15 cellular contexts compared by ENCODE assay signal in the genomic region with DNA sequence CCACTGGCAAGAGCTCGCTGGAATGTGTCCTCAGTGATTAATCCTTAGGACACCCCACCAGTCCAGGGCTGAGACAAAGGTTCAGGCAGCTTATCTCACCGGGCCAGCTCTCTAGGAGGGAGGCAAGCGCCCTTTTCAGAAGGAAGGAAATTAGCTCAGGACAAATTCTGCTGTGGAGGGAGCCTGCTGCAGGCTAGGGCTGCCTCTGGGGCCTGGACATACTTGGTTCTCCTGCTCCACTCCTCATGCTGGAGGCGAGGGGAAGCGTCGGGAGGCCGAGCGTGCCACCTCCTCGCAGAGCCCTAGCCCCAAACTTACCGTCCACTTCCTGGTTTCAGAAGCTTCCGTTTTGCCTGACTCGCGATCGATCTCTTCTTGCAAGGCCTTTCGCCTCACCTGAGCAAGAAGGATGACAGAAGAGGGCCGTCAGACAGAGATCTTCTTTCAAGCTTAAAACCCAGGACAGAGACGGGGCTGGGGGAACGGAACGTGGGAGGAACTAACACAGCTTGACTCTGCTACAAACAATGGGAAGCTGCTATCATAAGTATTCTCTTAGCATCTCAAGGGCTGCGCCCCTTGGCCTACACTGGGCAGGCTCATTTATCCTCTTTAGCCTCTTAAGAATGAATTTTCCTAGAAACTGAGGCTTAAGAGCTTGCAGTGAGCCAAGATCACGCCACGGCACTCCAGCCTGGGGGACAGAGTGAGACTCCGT. TPM values are rescaled to one million over a fixed set of nuclear protein-coding genes. Genes with fewer than 3 reads are reported as not detected.
A peak's percentile ranks its signal among the peaks of the same experiment; 100 is the strongest.
DNase-seq lines count a peak whose midpoint lies in the region; ATAC-seq and TF ChIP-seq lines count a peak whose summit lies in the region.
"Had no signal": no experiment of that assay in that cellular context is flagged by ENCODE, and none has a peak within 500 bp of the region (broad histone marks: within the 10 kb centered on the region; RNA-seq: fewer than 3 reads in every experiment).

No MANE protein-coding gene starts in this region.

- no peaks in the 10 kb centered on the region for H3K27me3 ChIP-seq in NT2/D1 (ENCODE audit: insufficient read depth, insufficient read length)
- H3K27me3 ChIP-seq in endodermal cell (ENCODE audit: control insufficient read depth, insufficient read depth, low read length, poor library complexity, severe bottlenecking), result no peaks in the 10 kb centered on the region
- H3K27me3 ChIP-seq in layer of hippocampus (ENCODE audit: control insufficient read depth, insufficient read depth, low read length), result no peaks in the 10 kb centered on the region
- H3K27me3 ChIP-seq in gastrocnemius medialis, result no peaks in the 10 kb centered on the region
- H3K27me3 ChIP-seq: thyroid gland had no signal

- H3K36me3 Mint-ChIP-seq in endodermal cell (ENCODE audit: low read depth), result peaks cover 72% of the 10 kb centered on the region

- H3K4me3 ChIP-seq in NT2/D1 (ENCODE audit: insufficient read length, low read depth) (no peak overlapping the region), endodermal cell (ENCODE audit: low read length) (peak overlapping the region; percentile 49), gastrocnemius medialis (no peak overlapping the region), mucosa of descending colon (no peak overlapping the region)
- H3K4me3 ChIP-seq: thyroid gland had no signal

- peak overlapping the region; percentile 80 for H3K27ac Mint-ChIP-seq in endodermal cell

- DNase-seq in NT2/D1 (ENCODE audit: low read depth, low spot score), result peak; percentile 63
- no peak for DNase-seq in endodermal cell
- DNase-seq in gastrocnemius medialis, result no peak
- DNase-seq in DMS53 (lab: John Stamatoyannopoulos, UW), result no peak
- no peak for DNase-seq in hypothalamus (lab: John Stamatoyannopoulos, UW)
- no peak for DNase-seq in mucosa of descending colon
- DNase-seq: activated effector memory CD4-positive, alpha-beta T cell treated with anti-CD3 and anti-CD28 coated beads, Interleukin-2, amount 50 U/mL, for 16 hours; naive thymus-derived CD8-positive, alpha-beta T cell; NCI-H1436 treated with DMSO at 0.1 percent for 48 hours; NCI-H345; T-helper 1 cell; thyroid gland; WERI-Rb-1 had no signal

- in situ Hi-C loops in gastrocnemius medialis (cut with MboI; ENCODE audit: low sequenced_read_pairs in 4 of 4), result no loop called here

- intact Hi-C loops in gastrocnemius medialis (cut with DNase I; ENCODE audit: low total_unique reads) (no loop called here), mucosa of descending colon (cut with DNase I, micrococcal nuclease) (loop anchor here in 1 of 2 donors (10.0 kb wide), 1 partner anchor 174 kb away; a partner anchor contains a TSS)

- H3K27ac ChIP-seq in endodermal cell (ENCODE audit: low read depth, low read length) (peak overlapping the region; percentile 61), layer of hippocampus (ENCODE audit: low read depth, low read length) (peak overlapping the region; percentile 55), gastrocnemius medialis (peak overlapping the region; percentile 33 to 56 (median 53))
- H3K27ac ChIP-seq: WERI-Rb-1 had no signal

- H3K9me3 ChIP-seq in NT2/D1 (ENCODE audit: insufficient read depth, low read length) (no peaks in the 10 kb centered on the region), endodermal cell (ENCODE audit: control insufficient read depth, low read length) (no peaks in the 10 kb centered on the region), gastrocnemius medialis (no peaks in the 10 kb centered on the region), mucosa of descending colon (no peaks in the 10 kb centered on the region)
- H3K9me3 ChIP-seq: thyroid gland had no signal

- H3K9ac ChIP-seq in NT2/D1 (ENCODE audit: insufficient read length, low read depth) (peak overlapping the region; percentile 27), endodermal cell (ENCODE audit: extremely low read depth, low read length, poor library complexity, severe bottlenecking) (peak overlapping the region; percentile 63)

- no peak for TF ChIP-seq POLR2A in gastrocnemius medialis (IDR thresholded peaks at IDR 0.05)

- H3K4me1 Mint-ChIP-seq in endodermal cell, result peaks cover 28% of the 10 kb centered on the region

- H3K27me3 Mint-ChIP-seq in endodermal cell (ENCODE audit: insufficient read depth), result no peaks in the 10 kb centered on the region
- H3K27me3 Mint-ChIP-seq: naive thymus-derived CD8-positive, alpha-beta T cell had no signal

- H3K4me3 Mint-ChIP-seq in endodermal cell, result no peak overlapping the region
- H3K4me3 Mint-ChIP-seq: naive thymus-derived CD8-positive, alpha-beta T cell had no signal

- no peaks in the 10 kb centered on the region for H3K9me3 Mint-ChIP-seq in endodermal cell
- H3K9me3 Mint-ChIP-seq: naive thymus-derived CD8-positive, alpha-beta T cell had no signal

- peaks cover 40% of the 10 kb centered on the region for H3K4me1 ChIP-seq in NT2/D1 (ENCODE audit: insufficient read depth, insufficient read length)
- peaks cover 13% of the 10 kb centered on the region for H3K4me1 ChIP-seq in endodermal cell (ENCODE audit: control insufficient read depth, insufficient read depth, low read length)
- H3K4me1 ChIP-seq in gastrocnemius medialis, result peaks cover 0 to 15% of the 10 kb centered on the region in 2 donors
- H3K4me1 ChIP-seq in mucosa of descending colon (ENCODE audit: low read depth), result no peaks in the 10 kb centered on the region
- H3K4me1 ChIP-seq: thyroid gland had no signal

- WGBS in endodermal cell (ENCODE audit: insufficient coverage in 1 of 2, insufficient read length in 1 of 2), 2 experiments, result 63 to 79% methylated on average over 18 to 23 of the region's 23 CpGs

- H3K36me3 ChIP-seq in NT2/D1 (ENCODE audit: insufficient read depth, insufficient read length, low read length) (peaks cover 97% of the 10 kb centered on the region), endodermal cell (ENCODE audit: control insufficient read depth, insufficient read depth, low read length) (peaks cover 87% of the 10 kb centered on the region), gastrocnemius medialis (peaks cover 0 to 20% of the 10 kb centered on the region in 2 donors), mucosa of descending colon (ENCODE audit: low read depth) (peaks cover 3% of the 10 kb centered on the region)

- ATAC-seq in gastrocnemius medialis (peak in 1 of 2 donors; percentile 24), mucosa of descending colon (no peak), HG03135 (IDR thresholded peaks at IDR 0.05; ENCODE audit: unreplicated experiment) (no peak)
- ATAC-seq: naive thymus-derived CD8-positive, alpha-beta T cell had no signal

- no peak for TF ChIP-seq CTCF in endodermal cell (conservative IDR thresholded peaks at IDR 0.05)
- no peak for TF ChIP-seq CTCF in gastrocnemius medialis (IDR thresholded peaks at IDR 0.05 in 4 of 5, conservative IDR thresholded peaks at IDR 0.05 in 1 of 5)
- no peak for TF ChIP-seq CTCF in mucosa of descending colon (IDR thresholded peaks at IDR 0.05)

RNA-seq across cellular contexts. Expression of a gene that starts 7.7 kb away (rescaled TPM):
- total RNA-seq in endodermal cell (10 to 100 TPM; 83.9 to 95.9 TPM), gastrocnemius medialis (1 to 10 TPM; 4.1 to 9.2 (median 5.5) TPM), mucosa of descending colon (10 to 100 TPM; 13.1 to 23.5 (median 20.7) TPM)
- polyA plus RNA-seq in endodermal cell (2013, experiment 1 of 2), result 57.7 TPM
- polyA plus RNA-seq in endodermal cell (2013, experiment 2 of 2), result 62.8 TPM

RNA-seq across cellular contexts. Expression of a gene that starts 7.7 kb away (rescaled TPM):
- total RNA-seq in endodermal cell (10 to 100 TPM; 21.1 to 30.1 TPM), gastrocnemius medialis (10 to 100 TPM in 2 of 4 donors, 1 to 10 TPM in 2; 8.3 to 17.3 (median 9.4) TPM), mucosa of descending colon (10 to 100 TPM in 2 of 3 donors, 1 to 10 TPM in 1; 9.1 to 14.0 (median 12.0) TPM)
- polyA plus RNA-seq in endodermal cell (2013, experiment 1 of 2), result 21.5 TPM
- 19.6 TPM for polyA plus RNA-seq in endodermal cell (2013, experiment 2 of 2)
